ENCODE assay signal across 2 cellular contexts in the genomic region with DNA sequence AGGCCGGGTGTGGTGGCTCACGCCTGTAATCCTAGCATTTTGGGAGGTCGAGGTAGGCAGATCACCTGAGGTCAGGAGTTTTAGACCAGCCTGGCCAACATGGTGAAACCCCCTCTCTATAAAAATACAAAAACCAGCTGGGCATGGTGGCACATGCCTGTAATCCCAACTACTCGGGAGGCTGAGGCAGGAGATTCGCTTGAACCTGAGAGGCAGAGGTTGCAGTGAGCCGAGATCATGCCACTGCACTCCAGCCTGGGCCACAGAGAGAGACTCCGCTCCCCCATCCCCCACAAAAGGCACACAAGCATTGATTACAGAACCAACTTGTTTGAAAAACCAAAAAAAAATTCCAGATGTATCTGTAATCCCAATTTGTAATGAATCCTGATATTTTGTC.
TF ChIP-seq lines count a peak whose summit lies in the region.

No MANE protein-coding gene starts in this region.

TF ChIP-seq in K562, 482 proteins besides CTCF, POLR2A, EP300 and RAD21:
- TF ChIP-seq RBFOX2 (IDR thresholded peaks at IDR 0.05; ENCODE audit: low read depth, low read length), result peak; percentile 36; the same call in 1 of the 2 replicates

TF ChIP-seq in HepG2, 621 proteins besides CTCF, POLR2A, EP300 and RAD21:
- TF ChIP-seq, protein P1, sequence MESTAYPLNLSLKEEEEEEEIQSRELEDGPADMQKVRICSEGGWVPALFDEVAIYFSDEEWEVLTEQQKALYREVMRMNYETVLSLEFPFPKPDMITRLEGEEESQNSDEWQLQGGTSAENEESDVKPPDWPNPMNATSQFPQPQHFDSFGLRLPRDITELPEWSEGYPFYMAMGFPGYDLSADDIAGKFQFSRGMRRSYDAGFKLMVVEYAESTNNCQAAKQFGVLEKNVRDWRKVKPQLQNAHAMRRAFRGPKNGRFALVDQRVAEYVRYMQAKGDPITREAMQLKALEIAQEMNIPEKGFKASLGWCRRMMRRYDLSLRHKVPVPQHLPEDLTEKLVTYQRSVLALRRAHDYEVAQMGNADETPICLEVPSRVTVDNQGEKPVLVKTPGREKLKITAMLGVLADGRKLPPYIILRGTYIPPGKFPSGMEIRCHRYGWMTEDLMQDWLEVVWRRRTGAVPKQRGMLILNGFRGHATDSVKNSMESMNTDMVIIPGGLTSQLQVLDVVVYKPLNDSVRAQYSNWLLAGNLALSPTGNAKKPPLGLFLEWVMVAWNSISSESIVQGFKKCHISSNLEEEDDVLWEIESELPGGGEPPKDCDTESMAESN (CRISPR knock-in tag; conservative IDR thresholded peaks at IDR 0.05), result 0 out of 2 replicates have a peak, but pooled peaks have one; percentile 22
- TF ChIP-seq, protein P2, sequence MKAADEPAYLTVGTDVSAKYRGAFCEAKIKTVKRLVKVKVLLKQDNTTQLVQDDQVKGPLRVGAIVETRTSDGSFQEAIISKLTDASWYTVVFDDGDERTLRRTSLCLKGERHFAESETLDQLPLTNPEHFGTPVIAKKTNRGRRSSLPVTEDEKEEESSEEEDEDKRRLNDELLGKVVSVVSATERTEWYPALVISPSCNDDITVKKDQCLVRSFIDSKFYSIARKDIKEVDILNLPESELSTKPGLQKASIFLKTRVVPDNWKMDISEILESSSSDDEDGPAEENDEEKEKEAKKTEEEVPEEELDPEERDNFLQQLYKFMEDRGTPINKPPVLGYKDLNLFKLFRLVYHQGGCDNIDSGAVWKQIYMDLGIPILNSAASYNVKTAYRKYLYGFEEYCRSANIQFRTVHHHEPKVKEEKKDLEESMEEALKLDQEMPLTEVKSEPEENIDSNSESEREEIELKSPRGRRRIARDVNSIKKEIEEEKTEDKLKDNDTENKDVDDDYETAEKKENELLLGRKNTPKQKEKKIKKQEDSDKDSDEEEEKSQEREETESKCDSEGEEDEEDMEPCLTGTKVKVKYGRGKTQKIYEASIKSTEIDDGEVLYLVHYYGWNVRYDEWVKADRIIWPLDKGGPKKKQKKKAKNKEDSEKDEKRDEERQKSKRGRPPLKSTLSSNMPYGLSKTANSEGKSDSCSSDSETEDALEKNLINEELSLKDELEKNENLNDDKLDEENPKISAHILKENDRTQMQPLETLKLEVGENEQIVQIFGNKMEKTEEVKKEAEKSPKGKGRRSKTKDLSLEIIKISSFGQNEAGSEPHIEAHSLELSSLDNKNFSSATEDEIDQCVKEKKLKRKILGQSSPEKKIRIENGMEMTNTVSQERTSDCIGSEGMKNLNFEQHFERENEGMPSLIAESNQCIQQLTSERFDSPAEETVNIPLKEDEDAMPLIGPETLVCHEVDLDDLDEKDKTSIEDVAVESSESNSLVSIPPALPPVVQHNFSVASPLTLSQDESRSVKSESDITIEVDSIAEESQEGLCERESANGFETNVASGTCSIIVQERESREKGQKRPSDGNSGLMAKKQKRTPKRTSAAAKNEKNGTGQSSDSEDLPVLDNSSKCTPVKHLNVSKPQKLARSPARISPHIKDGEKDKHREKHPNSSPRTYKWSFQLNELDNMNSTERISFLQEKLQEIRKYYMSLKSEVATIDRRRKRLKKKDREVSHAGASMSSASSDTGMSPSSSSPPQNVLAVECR (CRISPR knock-in tag; IDR thresholded peaks at IDR 0.05; ENCODE audit: borderline replicate concordance), result peak; percentile 27; the same call in 1 of the 2 replicates
- TF ChIP-seq, protein P3, sequence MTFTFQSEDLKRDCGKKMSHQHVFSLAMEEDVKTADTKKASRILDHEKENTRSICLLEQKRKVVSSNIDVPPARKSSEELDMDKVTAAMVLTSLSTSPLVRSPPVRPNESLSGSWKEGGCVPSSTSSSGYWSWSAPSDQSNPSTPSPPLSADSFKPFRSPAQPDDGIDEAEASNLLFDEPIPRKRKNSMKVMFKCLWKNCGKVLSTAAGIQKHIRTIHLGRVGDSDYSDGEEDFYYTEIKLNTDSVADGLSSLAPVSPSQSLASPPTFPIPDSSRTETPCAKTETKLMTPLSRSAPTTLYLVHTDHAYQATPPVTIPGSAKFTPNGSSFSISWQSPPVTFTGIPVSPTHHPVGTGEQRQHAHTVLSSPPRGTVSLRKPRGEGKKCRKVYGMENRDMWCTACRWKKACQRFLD (CRISPR knock-in tag; IDR thresholded peaks at IDR 0.05; ENCODE audit: borderline replicate concordance), result 0 out of 2 replicates have a peak, but pooled peaks have one; percentile 22
- TF ChIP-seq, protein P4, sequence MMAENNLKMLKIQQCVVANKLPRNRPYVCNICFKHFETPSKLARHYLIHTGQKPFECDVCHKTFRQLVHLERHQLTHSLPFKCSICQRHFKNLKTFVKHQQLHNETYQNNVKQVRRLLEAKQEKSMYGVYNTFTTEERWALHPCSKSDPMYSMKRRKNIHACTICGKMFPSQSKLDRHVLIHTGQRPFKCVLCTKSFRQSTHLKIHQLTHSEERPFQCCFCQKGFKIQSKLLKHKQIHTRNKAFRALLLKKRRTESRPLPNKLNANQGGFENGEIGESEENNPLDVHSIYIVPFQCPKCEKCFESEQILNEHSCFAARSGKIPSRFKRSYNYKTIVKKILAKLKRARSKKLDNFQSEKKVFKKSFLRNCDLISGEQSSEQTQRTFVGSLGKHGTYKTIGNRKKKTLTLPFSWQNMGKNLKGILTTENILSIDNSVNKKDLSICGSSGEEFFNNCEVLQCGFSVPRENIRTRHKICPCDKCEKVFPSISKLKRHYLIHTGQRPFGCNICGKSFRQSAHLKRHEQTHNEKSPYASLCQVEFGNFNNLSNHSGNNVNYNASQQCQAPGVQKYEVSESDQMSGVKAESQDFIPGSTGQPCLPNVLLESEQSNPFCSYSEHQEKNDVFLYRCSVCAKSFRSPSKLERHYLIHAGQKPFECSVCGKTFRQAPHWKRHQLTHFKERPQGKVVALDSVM (CRISPR knock-in tag; IDR thresholded peaks at IDR 0.05), result peak; percentile 60; the same call in 1 of the 2 replicates
- TF ChIP-seq, protein P5, sequence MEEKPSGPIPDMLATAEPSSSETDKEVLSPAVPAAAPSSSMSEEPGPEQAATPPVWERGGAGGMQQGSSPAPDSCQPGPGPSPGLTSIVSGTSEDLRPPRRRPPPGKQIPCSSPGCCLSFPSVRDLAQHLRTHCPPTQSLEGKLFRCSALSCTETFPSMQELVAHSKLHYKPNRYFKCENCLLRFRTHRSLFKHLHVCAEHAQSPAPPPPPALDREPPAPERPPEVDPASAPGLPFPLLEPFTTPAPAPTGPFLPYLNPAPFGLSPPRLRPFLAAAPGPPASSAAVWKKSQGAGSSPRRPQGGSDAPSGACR (CRISPR knock-in tag; IDR thresholded peaks at IDR 0.05), result 0 out of 2 replicates have a peak, but pooled peaks have one; percentile 7
- TF ChIP-seq, protein P6, sequence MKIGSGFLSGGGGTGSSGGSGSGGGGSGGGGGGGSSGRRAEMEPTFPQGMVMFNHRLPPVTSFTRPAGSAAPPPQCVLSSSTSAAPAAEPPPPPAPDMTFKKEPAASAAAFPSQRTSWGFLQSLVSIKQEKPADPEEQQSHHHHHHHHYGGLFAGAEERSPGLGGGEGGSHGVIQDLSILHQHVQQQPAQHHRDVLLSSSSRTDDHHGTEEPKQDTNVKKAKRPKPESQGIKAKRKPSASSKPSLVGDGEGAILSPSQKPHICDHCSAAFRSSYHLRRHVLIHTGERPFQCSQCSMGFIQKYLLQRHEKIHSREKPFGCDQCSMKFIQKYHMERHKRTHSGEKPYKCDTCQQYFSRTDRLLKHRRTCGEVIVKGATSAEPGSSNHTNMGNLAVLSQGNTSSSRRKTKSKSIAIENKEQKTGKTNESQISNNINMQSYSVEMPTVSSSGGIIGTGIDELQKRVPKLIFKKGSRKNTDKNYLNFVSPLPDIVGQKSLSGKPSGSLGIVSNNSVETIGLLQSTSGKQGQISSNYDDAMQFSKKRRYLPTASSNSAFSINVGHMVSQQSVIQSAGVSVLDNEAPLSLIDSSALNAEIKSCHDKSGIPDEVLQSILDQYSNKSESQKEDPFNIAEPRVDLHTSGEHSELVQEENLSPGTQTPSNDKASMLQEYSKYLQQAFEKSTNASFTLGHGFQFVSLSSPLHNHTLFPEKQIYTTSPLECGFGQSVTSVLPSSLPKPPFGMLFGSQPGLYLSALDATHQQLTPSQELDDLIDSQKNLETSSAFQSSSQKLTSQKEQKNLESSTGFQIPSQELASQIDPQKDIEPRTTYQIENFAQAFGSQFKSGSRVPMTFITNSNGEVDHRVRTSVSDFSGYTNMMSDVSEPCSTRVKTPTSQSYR (CRISPR knock-in tag; IDR thresholded peaks at IDR 0.05; ENCODE audit: borderline replicate concordance), result 0 out of 2 replicates have a peak, but pooled peaks have one; percentile 13
- TF ChIP-seq GABPB1 (CRISPR knock-in tag; IDR thresholded peaks at IDR 0.05) (0 out of 2 replicates have a peak, but pooled peaks have one; percentile 19), HIVEP1 (CRISPR knock-in tag; IDR thresholded peaks at IDR 0.05) (0 out of 2 replicates have a peak, but pooled peaks have one; percentile 14)
